12 cellular contexts compared by ENCODE assay signal in genomic region chr9:131734781-131735180, GRCh38. TPM values are rescaled to one million over a fixed set of nuclear protein-coding genes. Genes with fewer than 3 reads are reported as not detected.
DNase-seq lines count a peak whose midpoint lies in the region; ATAC-seq and TF ChIP-seq lines count a peak whose summit lies in the region.
"Had no signal": no experiment of that assay in that cellular context is flagged by ENCODE, and none has a peak within 500 bp of the region (broad histone marks: within the 10 kb centered on the region; RNA-seq: fewer than 3 reads in every experiment).

No MANE protein-coding gene starts in this region.

- H3K27me3 ChIP-seq in CD4-positive, alpha-beta memory T cell (ENCODE audit: insufficient read depth, low read length) = no peaks in the 10 kb centered on the region
- no peaks in the 10 kb centered on the region for H3K27me3 ChIP-seq in neural progenitor cell
- H3K27me3 ChIP-seq: thyroid gland had no signal

- peaks cover 91% of the 10 kb centered on the region for H3K4me1 ChIP-seq in CD4-positive, alpha-beta memory T cell (ENCODE audit: insufficient read depth, low read length)
- peaks cover 6% of the 10 kb centered on the region for H3K4me1 ChIP-seq in neural progenitor cell

- peaks cover 71% of the 10 kb centered on the region for H3K79me2 ChIP-seq in neural progenitor cell (ENCODE audit: low read depth)

- H3K9ac ChIP-seq in neural progenitor cell = no peak overlapping the region

- ATAC-seq in GM18511 (IDR thresholded peaks at IDR 0.05; ENCODE audit: unreplicated experiment) (no peak), HG03460 (IDR thresholded peaks at IDR 0.05; ENCODE audit: unreplicated experiment) (no peak)

- H3F3A ChIP-seq in neural progenitor cell (ENCODE audit: low read depth) = no peaks in the 10 kb centered on the region

- H3K9me3 ChIP-seq in CD4-positive, alpha-beta memory T cell (ENCODE audit: control insufficient read depth in 1 of 2, low read length in 2 of 2) = no peaks in the 10 kb centered on the region
- no peaks in the 10 kb centered on the region for H3K9me3 ChIP-seq in KOPT-K1 (ENCODE audit: insufficient read depth, low read length, poor library complexity, severe bottlenecking)
- no peaks in the 10 kb centered on the region for H3K9me3 ChIP-seq in neural progenitor cell (ENCODE audit: low read depth)
- H3K9me3 ChIP-seq: thyroid gland had no signal

- no peak overlapping the region for H2AFZ ChIP-seq in neural progenitor cell (replicated peaks)

- DNase-seq in CD4-positive, alpha-beta memory T cell = no peak
- DNase-seq in chondrocyte (ENCODE audit: low spot score) (peak; percentile 22), neural progenitor cell (ENCODE audit: low spot score) (no peak), lower leg skin (ENCODE audit: low spot score in 2 of 2) (no peak), hepatic stellate cell (ENCODE audit: low spot score) (no peak)
- DNase-seq: activated effector memory CD4-positive, alpha-beta T cell treated with Interleukin-2 at 50 U/mL for 16 hours; foreskin melanocyte had no signal

- peak overlapping the region; percentile 84 for H3K27ac ChIP-seq in CD4-positive, alpha-beta memory T cell (ENCODE audit: low read depth, low read length)
- H3K27ac ChIP-seq in KOPT-K1 (ENCODE audit: low read depth, low read length, poor library complexity, severe bottlenecking) (peak overlapping the region; percentile 76), neural progenitor cell (no peak overlapping the region)

- POLR2A ChIA-PET in CD4-positive, alpha-beta memory T cell (lab: Charles Lee; ENCODE audit: partially characterized antibody) = interaction anchor here (0.7 to 19.6 kb wide), 7 partner anchors 8 to 1034 kb away, joined by 3 to 692 read pairs (median 21); no protein-coding TSS in a partner anchor

- H3K27ac Mint-ChIP-seq in CD4-positive, alpha-beta memory T cell = peak overlapping the region; percentile 89 to 98 (median 96)
- H3K27ac Mint-ChIP-seq in chondrocyte (ENCODE audit: unreplicated experiment) (peak overlapping the region; percentile 94), neural progenitor cell (no peak overlapping the region)

- peak overlapping the region in 1 of 2 donors; percentile 20 for H3K4me3 ChIP-seq in CD4-positive, alpha-beta memory T cell (ENCODE audit: low read length in 2 of 2)
- H3K4me3 ChIP-seq in neural progenitor cell (no peak overlapping the region), lower leg skin (ENCODE audit: low read depth, poor library complexity, severe bottlenecking) (no peak overlapping the region)
- H3K4me3 ChIP-seq: smooth muscle cell, thyroid gland had no signal

- CTCF ChIA-PET in CD4-positive, alpha-beta memory T cell (lab: Charles Lee; ENCODE audit: partially characterized antibody) = interaction anchor here (1.4 to 13.4 kb wide), 3 partner anchors 10 to 144 kb away, joined by 3 to 186 read pairs (median 4); no protein-coding TSS in a partner anchor

- peaks cover 0 to 2% (median 0%) of the 10 kb centered on the region in 8 donors for H3K9me3 Mint-ChIP-seq in CD4-positive, alpha-beta memory T cell
- H3K9me3 Mint-ChIP-seq in chondrocyte (ENCODE audit: low read depth) (no peaks in the 10 kb centered on the region), neural progenitor cell (peaks cover 3% of the 10 kb centered on the region)

- H3K27me3 Mint-ChIP-seq in CD4-positive, alpha-beta memory T cell = no peaks in the 10 kb centered on the region
- H3K27me3 Mint-ChIP-seq in chondrocyte (ENCODE audit: low read depth) (no peaks in the 10 kb centered on the region), neural progenitor cell (ENCODE audit: insufficient read depth, low read depth) (peaks cover 5% of the 10 kb centered on the region)

- no peak for TF ChIP-seq CTCF in chondrocyte (IDR thresholded peaks at IDR 0.05)
- no peak for TF ChIP-seq CTCF in neural progenitor cell (IDR thresholded peaks at IDR 0.05)
- TF ChIP-seq CTCF in lower leg skin (IDR thresholded peaks at IDR 0.05) = no peak

- no peak overlapping the region for H3K4me2 ChIP-seq in neural progenitor cell

- no peaks in the 10 kb centered on the region for H3K36me3 ChIP-seq in CD4-positive, alpha-beta memory T cell (ENCODE audit: insufficient read depth, low read length)
- H3K36me3 ChIP-seq in KOPT-K1 (ENCODE audit: insufficient read depth, low read length) (no peaks in the 10 kb centered on the region), neural progenitor cell (no peaks in the 10 kb centered on the region)
- H3K36me3 ChIP-seq: thyroid gland had no signal

- TF ChIP-seq POLR2A in lower leg skin (IDR thresholded peaks at IDR 0.05) = no peak

- intact Hi-C loops in CD4-positive, alpha-beta memory T cell (cut with micrococcal nuclease) = loop anchor here (1.0 to 10.0 kb wide), 4 partner anchors 24 to 480 kb away; no protein-coding TSS in a partner anchor
- intact Hi-C loops in lower leg skin (cut with DNase I; ENCODE audit: low total_unique reads) = no loop called here

- 85 to 87% methylated on average over 8 of the region's 8 CpGs for WGBS in lower leg skin, 2 donors

- H3K4me3 Mint-ChIP-seq in CD4-positive, alpha-beta memory T cell = peak overlapping the region; percentile 55 to 88 (median 82)
- H3K4me3 Mint-ChIP-seq in chondrocyte (ENCODE audit: unreplicated experiment) = no peak overlapping the region
- H3K4me3 Mint-ChIP-seq in neural progenitor cell = peak overlapping the region; percentile 31

- peaks cover 48% of the 10 kb centered on the region for H4K20me1 ChIP-seq in neural progenitor cell (ENCODE audit: low read depth)

- peaks cover 61 to 88% (median 77%) of the 10 kb centered on the region in 4 donors for H3K4me1 Mint-ChIP-seq in CD4-positive, alpha-beta memory T cell
- H3K4me1 Mint-ChIP-seq in chondrocyte (ENCODE audit: low read depth) (peaks cover 80% of the 10 kb centered on the region), neural progenitor cell (peaks cover 34% of the 10 kb centered on the region)

- H3K36me3 Mint-ChIP-seq in CD4-positive, alpha-beta memory T cell = peaks cover 9 to 37% of the 10 kb centered on the region in 2 donors
- H3K36me3 Mint-ChIP-seq in chondrocyte (ENCODE audit: low read depth) (peaks cover 2% of the 10 kb centered on the region), neural progenitor cell (peaks cover 29% of the 10 kb centered on the region)

RNA-seq across cellular contexts. Expression of gene RAPGEF1, which starts 5.1 kb away (rescaled TPM):
- 100 to 1,000 TPM; 129 to 149 TPM for total RNA-seq in CD4-positive, alpha-beta memory T cell
- polyA plus RNA-seq in CD4-positive, alpha-beta memory T cell = 10 to 100 TPM in 1 of 2 donors, 1 to 10 TPM in 1; 1.5 to 23.0 TPM
- total RNA-seq in chondrocyte (65.4 to 77.3 TPM (median 73.1 TPM) in 3 replicates), neural progenitor cell (ENCODE audit: low replicate concordance) (33.3 and 34.6 TPM in 2 replicates), lower leg skin (10 to 100 TPM; 18.0 to 70.8 (median 43.5) TPM)
